10 cellular contexts compared by ENCODE assay signal in the genomic region with DNA sequence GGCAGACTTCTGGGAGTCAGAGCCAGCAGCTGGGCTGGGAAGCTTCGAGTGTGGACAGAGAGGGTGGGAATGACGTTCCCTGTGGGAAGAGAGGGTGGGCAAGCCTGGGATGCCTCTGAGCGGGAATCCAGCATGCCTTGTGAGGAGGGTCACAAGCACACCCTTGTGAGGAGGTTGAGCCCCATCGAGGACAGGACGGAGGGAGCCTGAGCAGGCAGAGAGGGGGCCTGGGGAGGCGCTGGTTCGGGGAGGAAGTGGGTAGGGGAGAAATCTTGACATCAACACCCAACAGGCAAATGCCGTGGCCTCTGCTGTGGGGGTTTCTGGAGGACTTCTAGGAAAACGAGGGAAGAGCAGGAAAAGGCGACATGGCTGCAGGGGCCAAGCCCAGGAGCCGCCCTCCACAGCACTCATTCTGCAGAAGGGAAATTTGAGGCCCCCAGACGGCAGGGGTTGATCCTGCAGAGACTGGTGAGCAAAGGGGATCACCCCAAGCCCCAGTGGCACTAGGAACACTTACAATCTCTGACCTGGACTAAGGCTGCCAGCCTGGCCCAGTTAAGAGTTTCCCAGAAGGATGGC. TPM values are rescaled to one million over a fixed set of nuclear protein-coding genes. Genes with fewer than 3 reads are reported as not detected.
DNase-seq lines count a peak whose midpoint lies in the region; ATAC-seq and TF ChIP-seq lines count a peak whose summit lies in the region.
"Had no signal": no experiment of that assay in that cellular context is flagged by ENCODE, and none has a peak within 500 bp of the region (broad histone marks: within the 10 kb centered on the region; RNA-seq: fewer than 3 reads in every experiment).

No MANE protein-coding gene starts in this region.

- no peaks in the 10 kb centered on the region for H3K9me2 ChIP-seq in Karpas-422 (replicated peaks; ENCODE audit: insufficient read depth, low read length)

- H3K36me3 Mint-ChIP-seq in H9 (ENCODE audit: insufficient read depth in 1 of 3, low read depth in 3 of 3) (no peaks in the 10 kb centered on the region), HFFc6 (ENCODE audit: low read depth) (no peaks in the 10 kb centered on the region)
- peaks cover under 1% of the 10 kb centered on the region for H3K36me3 Mint-ChIP-seq in activated T-helper 1 cell treated with anti-CD3 and anti-CD28 coated beads, Interleukin-12 subunit alpha, Interleukin-12 subunit beta, Interleukin-2, Interleukin-4 antibody, amounts not matched to agents 30 ng/mL and 10 ng/mL and 1 ng/mL, durations not matched to agents 14 hours and 24 hours and 36 hours (ENCODE audit: low read depth)

- H3K9ac ChIP-seq in H9 (ENCODE audit: extremely low read depth, insufficient read length, low read length) (no peak overlapping the region), Karpas-422 (ENCODE audit: low read length) (no peak overlapping the region)

- H4K20me1 ChIP-seq in H9 (ENCODE audit: control insufficient read depth, insufficient read depth, insufficient read length) = no peaks in the 10 kb centered on the region
- H4K20me1 ChIP-seq in Karpas-422 (ENCODE audit: insufficient read depth, low read depth, low read length) = no peaks in the 10 kb centered on the region

- H2BK20ac ChIP-seq in H9 (ENCODE audit: low read depth, low read length, poor library complexity, severe bottlenecking) = no peak overlapping the region

- no peak overlapping the region for H3K4me2 ChIP-seq in H9 (ENCODE audit: insufficient read depth, insufficient read length, low read length)
- no peak overlapping the region for H3K4me2 ChIP-seq in Karpas-422 (ENCODE audit: low read depth, low read length, poor library complexity, severe bottlenecking)

- H3K9me3 ChIP-seq in H9 (ENCODE audit: control insufficient read depth, low read depth, low read length) (no peaks in the 10 kb centered on the region), lower lobe of right lung (no peaks in the 10 kb centered on the region), Karpas-422 (ENCODE audit: low read length) (no peaks in the 10 kb centered on the region)

- no peak overlapping the region for H2BK15ac ChIP-seq in H9 (ENCODE audit: low read depth, low read length)

- H3K4me3 ChIP-seq in lower lobe of right lung (peak overlapping the region; percentile 45), Karpas-422 (ENCODE audit: low read length) (no peak overlapping the region)

- H2AFZ ChIP-seq in H9 (ENCODE audit: low read length) (no peak overlapping the region), Karpas-422 (ENCODE audit: low read length) (no peak overlapping the region)

- H3K9me3 Mint-ChIP-seq in H9 (peaks cover 0 to 12% of the 10 kb centered on the region in 2 experiments; a peak in 3 of 5 replicates), HFFc6 (no peaks in the 10 kb centered on the region)
- peaks cover 4% of the 10 kb centered on the region for H3K9me3 Mint-ChIP-seq in activated T-helper 1 cell treated with anti-CD3 and anti-CD28 coated beads, Interleukin-12 subunit alpha, Interleukin-12 subunit beta, Interleukin-2, Interleukin-4 antibody, amounts not matched to agents 30 ng/mL and 10 ng/mL and 1 ng/mL, durations not matched to agents 14 hours and 24 hours and 36 hours

- no peak overlapping the region for H2BK5ac ChIP-seq in H9 (ENCODE audit: insufficient read length, low read length)

- no peaks in the 10 kb centered on the region for H3K23me2 ChIP-seq in H9 (ENCODE audit: insufficient read length, low read depth, low read length, poor library complexity, severe bottlenecking)

- no peak overlapping the region for H3K18ac ChIP-seq in H9 (ENCODE audit: insufficient read length, low read depth, low read length)

- H3K4me1 Mint-ChIP-seq in H9 = peaks cover 7 to 13% of the 10 kb centered on the region in 2 experiments
- H3K4me1 Mint-ChIP-seq in activated T-helper 1 cell treated with anti-CD3 and anti-CD28 coated beads, Interleukin-12 subunit alpha, Interleukin-12 subunit beta, Interleukin-2, Interleukin-4 antibody, amounts not matched to agents 30 ng/mL and 10 ng/mL and 1 ng/mL, durations not matched to agents 14 hours and 24 hours and 36 hours (ENCODE audit: low read depth) = peaks cover 77% of the 10 kb centered on the region
- no peaks in the 10 kb centered on the region for H3K4me1 Mint-ChIP-seq in HFFc6 (ENCODE audit: low read depth)

- H4K8ac ChIP-seq in H9 (replicated peaks; ENCODE audit: insufficient read length, low read depth, low read length) = no peak overlapping the region

- no peaks in the 10 kb centered on the region for H3K79me2 ChIP-seq in H9 (ENCODE audit: insufficient read depth, low read length)
- no peaks in the 10 kb centered on the region for H3K79me2 ChIP-seq in Karpas-422 (ENCODE audit: low read length)

- H3K27ac Mint-ChIP-seq in H9 (no peak overlapping the region), HFFc6 (no peak overlapping the region)
- peak overlapping the region; percentile 87 for H3K27ac Mint-ChIP-seq in activated T-helper 1 cell treated with anti-CD3 and anti-CD28 coated beads, Interleukin-12 subunit alpha, Interleukin-12 subunit beta, Interleukin-2, Interleukin-4 antibody, amounts not matched to agents 30 ng/mL and 10 ng/mL and 1 ng/mL, durations not matched to agents 14 hours and 24 hours and 36 hours

- H3K27me3 Mint-ChIP-seq in H9 (ENCODE audit: low read depth) (peaks cover 52% of the 10 kb centered on the region), HFFc6 (ENCODE audit: insufficient read depth) (peaks cover 21% of the 10 kb centered on the region)
- H3K27me3 Mint-ChIP-seq in activated T-helper 1 cell treated with anti-CD3 and anti-CD28 coated beads, Interleukin-12 subunit alpha, Interleukin-12 subunit beta, Interleukin-2, Interleukin-4 antibody, amounts not matched to agents 30 ng/mL and 10 ng/mL and 1 ng/mL, durations not matched to agents 14 hours and 24 hours and 36 hours (ENCODE audit: insufficient read depth) = peaks cover 19% of the 10 kb centered on the region

- no peak overlapping the region for H3K14ac ChIP-seq in H9 (ENCODE audit: insufficient read depth, low read length)

- H3K4ac ChIP-seq in H9 (ENCODE audit: low read depth, low read length) = no peak overlapping the region

- H3K27me3 ChIP-seq in H9 (ENCODE audit: insufficient read depth, low read length) (peaks cover 6% of the 10 kb centered on the region; the same call in 1 of the 2 replicates), lower lobe of right lung (ENCODE audit: low read depth) (peaks cover 36% of the 10 kb centered on the region), Karpas-422 (ENCODE audit: low read length) (no peaks in the 10 kb centered on the region)

- WGBS in H9 (ENCODE audit: extremely low coverage, insufficient read length, low lambda C conversion rate) = no CpG with 5 or more reads among the region's 12 CpGs

- DNase-seq in H9 (no peak), lower lobe of right lung (no peak), HFFc6 (no peak), Karpas-422 (no peak), posterior vena cava (ENCODE audit: low spot score) (no peak)
- no peak for DNase-seq in activated T-helper 1 cell treated with anti-CD3 and anti-CD28 coated beads, Interleukin-12 subunit alpha, Interleukin-12 subunit beta, Interleukin-2, Interleukin-4 antibody, amounts not matched to agents 30 ng/mL and 10 ng/mL and 1 ng/mL, durations not matched to agents 14 hours and 24 hours and 36 hours (ENCODE audit: low spot score)
- DNase-seq in stimulated activated naive CD8-positive, alpha-beta T cell treated with anti-CD3 and anti-CD28 coated beads, Interleukin-15, Interleukin-2, amounts not matched to agents 100 U/mL and 50 U/mL, for 24 hours = peak; percentile 23
- DNase-seq: midbrain had no signal

- peak overlapping the region; percentile 4 to 58; a peak in 1 of 5 replicates for H3K4me3 Mint-ChIP-seq in H9
- H3K4me3 Mint-ChIP-seq in activated T-helper 1 cell treated with anti-CD3 and anti-CD28 coated beads, Interleukin-12 subunit alpha, Interleukin-12 subunit beta, Interleukin-2, Interleukin-4 antibody, amounts not matched to agents 30 ng/mL and 10 ng/mL and 1 ng/mL, durations not matched to agents 14 hours and 24 hours and 36 hours = peak overlapping the region; percentile 76
- H3K4me3 Mint-ChIP-seq in HFFc6 = no peak overlapping the region; the same call in 1 of the 2 replicates

- no peak overlapping the region for H2BK120ac ChIP-seq in H9 (ENCODE audit: low read depth, low read length, poor library complexity, severe bottlenecking)

- H3K4me1 ChIP-seq in H9 (ENCODE audit: insufficient read depth, low read length) (no peaks in the 10 kb centered on the region), lower lobe of right lung (peaks cover 12% of the 10 kb centered on the region), Karpas-422 (ENCODE audit: low read length) (peaks cover 11% of the 10 kb centered on the region)

- H3K23ac ChIP-seq in H9 (ENCODE audit: insufficient read length, low read depth, low read length) = no peak overlapping the region

- no peak overlapping the region for H4K91ac ChIP-seq in H9 (ENCODE audit: insufficient read length, low read depth, low read length)

- ATAC-seq in lower lobe of right lung = no peak
- peak; percentile 35 for ATAC-seq in stimulated activated naive CD8-positive, alpha-beta T cell treated with anti-CD3 and anti-CD28 coated beads, Interleukin-15, Interleukin-2, amounts not matched to agents 100 U/mL and 50 U/mL, for 24 hours

- no peak overlapping the region for H3K27ac ChIP-seq in H9 (ENCODE audit: insufficient read length, low read depth, low read length)
- H3K27ac ChIP-seq in lower lobe of right lung = no peak overlapping the region
- H3K27ac ChIP-seq in Karpas-422 (ENCODE audit: low read length) = no peak overlapping the region

- H3K36me3 ChIP-seq in lower lobe of right lung = no peaks in the 10 kb centered on the region
- no peaks in the 10 kb centered on the region for H3K36me3 ChIP-seq in Karpas-422 (ENCODE audit: insufficient read depth, low read length)

- TF ChIP-seq CTCF in H9 (conservative IDR thresholded peaks at IDR 0.05) = no peak
- no peak for TF ChIP-seq CTCF in lower lobe of right lung (IDR thresholded peaks at IDR 0.05)
- TF ChIP-seq CTCF in HFFc6 (IDR thresholded peaks at IDR 0.05) = no peak

- no peak overlapping the region for H2AK5ac ChIP-seq in H9 (ENCODE audit: insufficient read length, low read length)

- no peak overlapping the region for H2BK12ac ChIP-seq in H9 (ENCODE audit: insufficient read length, low read depth, low read length)

- intact Hi-C loops in activated T-helper 1 cell treated with anti-CD3 and anti-CD28 coated beads, Interleukin-12 subunit alpha, Interleukin-12 subunit beta, Interleukin-2, Interleukin-4 antibody, amounts not matched to agents 30 ng/mL and 10 ng/mL and 1 ng/mL, durations not matched to agents 14 hours and 24 hours and 36 hours (cut with micrococcal nuclease) = loop anchor here (5.0 kb wide), 1 partner anchor 130 kb away; no protein-coding TSS in a partner anchor
- intact Hi-C loops in lower lobe of right lung (cut with DNase I) = no loop called here
- intact Hi-C loops in posterior vena cava (cut with DNase I) = no loop called here

- no peak overlapping the region for H3K56ac ChIP-seq in H9 (ENCODE audit: insufficient read length, low read depth, low read length)

- no peak overlapping the region for H4K5ac ChIP-seq in H9 (ENCODE audit: insufficient read length, low read depth, low read length)

- no peaks in the 10 kb centered on the region for H3K79me1 ChIP-seq in H9 (ENCODE audit: insufficient read depth, low read depth, low read length, poor library complexity, severe bottlenecking)

- no peak overlapping the region for H3T11ph ChIP-seq in H9 (ENCODE audit: low read length)

RNA-seq across cellular contexts. Expression of a gene that starts 1.1 kb away (rescaled TPM):
- total RNA-seq in H9 (2021) (not detected in 2 replicates), lower lobe of right lung (not detected), posterior vena cava (under 1 TPM in 1 of 2 donors, not detected in 1; 0.29 TPM)
- 294 and 308 TPM in 2 replicates for total RNA-seq in activated T-helper 1 cell treated with anti-CD3 and anti-CD28 coated beads, Interleukin-12 subunit alpha, Interleukin-12 subunit beta, Interleukin-2, Interleukin-4 antibody, amounts not matched to agents 30 ng/mL and 10 ng/mL and 1 ng/mL, durations not matched to agents 14 hours and 24 hours and 36 hours
- not detected for total RNA-seq in HFFc6 (2021; fragmentation: NEBNext Ultra II Directional; extraction: Animal tissue kit (Norgen Biotek cat#: 25700))
- total RNA-seq in Karpas-422 (2014; rRNA removed; shearing (Covaris generic); ENCODE audit: low replicate concordance) = not detected in 2 replicates
- total RNA-seq: fibroblast of lung, M059J had no signal

RNA-seq across cellular contexts. Expression of a gene that starts 16.9 kb away (rescaled TPM):
- total RNA-seq in H9 (2021) (not detected in 2 replicates), lower lobe of right lung (not detected), posterior vena cava (not detected)
- total RNA-seq in activated T-helper 1 cell treated with anti-CD3 and anti-CD28 coated beads, Interleukin-12 subunit alpha, Interleukin-12 subunit beta, Interleukin-2, Interleukin-4 antibody, amounts not matched to agents 30 ng/mL and 10 ng/mL and 1 ng/mL, durations not matched to agents 14 hours and 24 hours and 36 hours = 56.9 and 57.1 TPM in 2 replicates
- not detected for total RNA-seq in HFFc6 (2021; fragmentation: NEBNext Ultra II Directional; extraction: Animal tissue kit (Norgen Biotek cat#: 25700))
- total RNA-seq in Karpas-422 (2014; rRNA removed; shearing (Covaris generic); ENCODE audit: low replicate concordance) = not detected in 2 replicates
- total RNA-seq: fibroblast of lung, M059J had no signal

Comparison
In these comparisons a context has a peak if more than half of its experiments do, and no peak if none do; other contexts are left out.
1. RNA of a gene that starts 1.1 kb away (total RNA-seq): 294 to 308 TPM in activated T-helper 1 cell treated with anti-CD3 and anti-CD28 coated beads, Interleukin-12 subunit alpha, Interleukin-12 subunit beta, Interleukin-2, Interleukin-4 antibody, amounts not matched to agents 30 ng/mL and 10 ng/mL and 1 ng/mL, durations not matched to agents 14 hours and 24 hours and 36 hours; 0.29 TPM in posterior vena cava, not detected in H9, not detected in lower lobe of right lung (single experiment), not detected in HFFc6 and not detected in Karpas-422; every median in the first group is over 100 times any median in the second.
2. RNA of a gene that starts 16.9 kb away (total RNA-seq): 56.9 to 57.1 TPM in activated T-helper 1 cell treated with anti-CD3 and anti-CD28 coated beads, Interleukin-12 subunit alpha, Interleukin-12 subunit beta, Interleukin-2, Interleukin-4 antibody, amounts not matched to agents 30 ng/mL and 10 ng/mL and 1 ng/mL, durations not matched to agents 14 hours and 24 hours and 36 hours; not detected in H9, not detected in lower lobe of right lung (single experiment), not detected in HFFc6, not detected in Karpas-422 and not detected in posterior vena cava; every median in the first group is over 10 times any median in the second.